In genomic region chr14:52051251-52051650, GRCh38 we compare ENCODE assay signal across 18 cellular contexts. TPM values are rescaled to one million over a fixed set of nuclear protein-coding genes. Genes with fewer than 3 reads are reported as not detected.
A peak's percentile ranks its signal among the peaks of the same experiment; 100 is the strongest.
DNase-seq lines count a peak whose midpoint lies in the region; ATAC-seq and TF ChIP-seq lines count a peak whose summit lies in the region.
"Had no signal": no experiment of that assay in that cellular context is flagged by ENCODE, and none has a peak within 500 bp of the region (broad histone marks: within the 10 kb centered on the region; RNA-seq: fewer than 3 reads in every experiment).

No MANE protein-coding gene starts in this region.

- intact Hi-C loops in IMR-90 (cut with micrococcal nuclease) (no loop called here), lower lobe of right lung (cut with DNase I) (no loop called here)

- H3K27ac ChIP-seq in IMR-90 (ENCODE audit: insufficient read depth, low read length) (peak overlapping the region; percentile 34; the same call in 1 of the 2 replicates), coronary artery (peak overlapping the region in 1 of 2 donors; percentile 57), lower lobe of right lung (peak overlapping the region; percentile 6), tibial nerve (peak overlapping the region in 3 of 4 donors; percentile 36 to 74 (median 71))

- 0 out of 2 replicates have a peak overlapping the region, but pooled peaks have one; percentile 15 for H3K9ac ChIP-seq in IMR-90 (ENCODE audit: low read depth, low read length)

- H3K4me3 ChIP-seq in IMR-90 (ENCODE audit: insufficient read depth, low read depth, low read length) (no peak overlapping the region), coronary artery (peak overlapping the region; percentile 5), lower lobe of right lung (no peak overlapping the region), tibial nerve (no peak overlapping the region)

- H2BK15ac ChIP-seq in IMR-90 (ENCODE audit: low read depth, low read length), result peak overlapping the region; percentile 88; the same call in 1 of the 3 replicates

- H3K4me1 Mint-ChIP-seq in osteocyte (ENCODE audit: unreplicated experiment), result peaks cover 71% of the 10 kb centered on the region

- peaks cover 27% of the 10 kb centered on the region for H3K36me3 Mint-ChIP-seq in osteocyte (ENCODE audit: unreplicated experiment)
- H3K36me3 Mint-ChIP-seq: activated CD4-positive, alpha-beta memory T cell treated with anti-CD3 and anti-CD28 coated beads for 36 hours; activated naive CD8-positive, alpha-beta T cell; brain had no signal

- H2BK5ac ChIP-seq in IMR-90 (ENCODE audit: low read depth, low read length, poor library complexity, severe bottlenecking), result no peak overlapping the region

- no peaks in the 10 kb centered on the region for H3K9me3 ChIP-seq in IMR-90 (ENCODE audit: control insufficient read depth, insufficient read depth, low read length)
- H3K9me3 ChIP-seq in lower lobe of right lung, result no peaks in the 10 kb centered on the region
- H3K9me3 ChIP-seq in tibial nerve, result no peaks in the 10 kb centered on the region

- peak overlapping the region; percentile 43 for H4K91ac ChIP-seq in IMR-90 (ENCODE audit: insufficient read depth, low read depth, low read length)

- POLR2A ChIA-PET in IMR-90 (lab: Charles Lee; ENCODE audit: unreplicated experiment), result no interaction called here

- H2AK5ac ChIP-seq in IMR-90 (ENCODE audit: low read depth, low read length), result peak overlapping the region; percentile 96

- CTCF ChIA-PET in IMR-90 (lab: Yijun Ruan, JAX), result interaction anchor here (0.6 kb wide), 1 partner anchor 248 kb away, joined by 3 read pairs; no protein-coding TSS in a partner anchor

- TF ChIP-seq CTCF in IMR-90 (conservative IDR thresholded peaks at IDR 0.05; ENCODE audit: low read depth, low read length) (no peak), coronary artery (IDR thresholded peaks at IDR 0.05) (no peak), lower lobe of right lung (IDR thresholded peaks at IDR 0.05) (no peak), tibial nerve (IDR thresholded peaks at IDR 0.05) (no peak), osteocyte (IDR thresholded peaks at IDR 0.05) (no peak)

- DNase-seq in IMR-90 (no peak), coronary artery (ENCODE audit: low spot score) (no peak), lower lobe of right lung (no peak), tibial nerve (ENCODE audit: low spot score in 2 of 2) (no peak), osteocyte (ENCODE audit: extremely low spot score, unreplicated experiment) (no peak), NCI-H345 treated with DMSO at 0.1 percent for 48 hours (lab: John Stamatoyannopoulos, UW; ENCODE audit: unreplicated experiment) (no peak)
- no peak for DNase-seq in stimulated activated CD8-positive, alpha-beta memory T cell treated with anti-CD3 and anti-CD28 coated beads, Interleukin-4, amount 100 ng/mL, for 48 hours
- DNase-seq: activated CD4-positive, alpha-beta memory T cell treated with anti-CD3 and anti-CD28 coated beads for 36 hours; GDM1; head of caudate nucleus; NCI-H1092; NCI-H2107; NCI-H526; SHP77 treated with DMSO at 0.1 percent for 48 hours; T-helper 17 cell had no signal

- no peak overlapping the region for H3K4me3 Mint-ChIP-seq in osteocyte (ENCODE audit: unreplicated experiment)
- H3K4me3 Mint-ChIP-seq: activated CD4-positive, alpha-beta memory T cell treated with anti-CD3 and anti-CD28 coated beads for 36 hours; activated naive CD8-positive, alpha-beta T cell; stimulated activated naive CD8-positive, alpha-beta T cell treated with anti-CD3 and anti-CD28 coated beads, Interleukin-15, Interleukin-2, amounts not matched to agents 100 ng/mL and 50 ng/mL, for 24 hours; T-helper 17 cell had no signal

- no peak for TF ChIP-seq EP300 in tibial nerve (IDR thresholded peaks at IDR 0.05)

- peak overlapping the region; percentile 76 for H3K4ac ChIP-seq in IMR-90 (ENCODE audit: low read depth, low read length)

- H2AFZ ChIP-seq in IMR-90 (replicated peaks; ENCODE audit: low read length, poor library complexity), result no peak overlapping the region

- no peak for TF ChIP-seq POLR2A in IMR-90 (IDR thresholded peaks at IDR 0.05; ENCODE audit: low read depth, low read length)
- no peak for TF ChIP-seq POLR2A in tibial nerve (IDR thresholded peaks at IDR 0.05)

- H3K27me3 ChIP-seq in IMR-90 (ENCODE audit: control insufficient read depth, insufficient read depth, low read length), result no peaks in the 10 kb centered on the region
- H3K27me3 ChIP-seq in lower lobe of right lung (ENCODE audit: low read depth), result no peaks in the 10 kb centered on the region
- no peaks in the 10 kb centered on the region for H3K27me3 ChIP-seq in tibial nerve

- peak overlapping the region; percentile 13 for H3K4me2 ChIP-seq in IMR-90 (ENCODE audit: low read depth, low read length)

- ATAC-seq in IMR-90 (ENCODE audit: low read depth) (peak; percentile 2; the same call in 1 of the 2 replicates), lower lobe of right lung (no peak)
- ATAC-seq: T-helper 17 cell had no signal

- no peak for TF ChIP-seq RAD21 in IMR-90 (IDR thresholded peaks at IDR 0.05; ENCODE audit: low read length)

- in situ Hi-C loops in IMR-90 (cut with MboI; ENCODE audit: low sequenced_read_pairs), result no loop called here

- 100% methylated on average over 1 of the region's 3 CpGs; no CpG with 5 or more reads in 1 of the 2 experiments for WGBS in IMR-90 (ENCODE audit: extremely low coverage in 2 of 2, insufficient read length in 1 of 2), 2 experiments
- WGBS in tibial nerve, 2 donors, result 22 to 28% methylated on average over 3 of the region's 3 CpGs

- H3K56ac ChIP-seq in IMR-90 (ENCODE audit: extremely low read depth, insufficient read depth, low read length), result no peak overlapping the region

- H4K20me1 ChIP-seq in IMR-90 (ENCODE audit: insufficient read depth, low read length), result peaks cover 55% of the 10 kb centered on the region

- peak overlapping the region; percentile 22 for H2AK9ac ChIP-seq in IMR-90 (replicated peaks; ENCODE audit: low read depth, low read length, poor library complexity)

- no peaks in the 10 kb centered on the region for H3K27me3 Mint-ChIP-seq in osteocyte (ENCODE audit: unreplicated experiment)

- no peaks in the 10 kb centered on the region for H3K9me3 Mint-ChIP-seq in osteocyte (ENCODE audit: unreplicated experiment)
- H3K9me3 Mint-ChIP-seq: activated CD4-positive, alpha-beta memory T cell treated with anti-CD3 and anti-CD28 coated beads for 36 hours; brain; stimulated activated naive CD8-positive, alpha-beta T cell treated with anti-CD3 and anti-CD28 coated beads, Interleukin-15, Interleukin-2, amounts not matched to agents 100 ng/mL and 50 ng/mL, for 24 hours had no signal

- peaks cover 51% of the 10 kb centered on the region for H3K9me1 ChIP-seq in IMR-90 (ENCODE audit: insufficient read depth, low read length)

- no peak overlapping the region for H3K27ac Mint-ChIP-seq in osteocyte (ENCODE audit: unreplicated experiment)
- H3K27ac Mint-ChIP-seq: activated CD4-positive, alpha-beta memory T cell treated with anti-CD3 and anti-CD28 coated beads for 36 hours; activated naive CD8-positive, alpha-beta T cell; stimulated activated naive CD8-positive, alpha-beta T cell treated with anti-CD3 and anti-CD28 coated beads, Interleukin-15, Interleukin-2, amounts not matched to agents 100 ng/mL and 50 ng/mL, for 24 hours; T-helper 17 cell had no signal

- H3K14ac ChIP-seq in IMR-90 (replicated peaks; ENCODE audit: low read depth, low read length), result peak overlapping the region; percentile 77

- H4K8ac ChIP-seq in IMR-90 (ENCODE audit: low read depth in 2 of 2, low read length in 2 of 2), result peak overlapping the region in 1 of 2 experiments; percentile 65; a peak in 2 of 4 replicates

- peak overlapping the region; percentile 89 for H2BK120ac ChIP-seq in IMR-90 (ENCODE audit: low read depth, low read length)

- dilution Hi-C loops in IMR-90 (cut with HindIII; ENCODE audit: low sequenced_read_pairs, unreplicated experiment), result no loop called here

- BruUV-seq in IMR-90 (replicated peaks; lab: Mats Ljungman, UMichigan), result no TSS peak

- H2BK20ac ChIP-seq in IMR-90 (ENCODE audit: low read depth, low read length), result peak overlapping the region; percentile 75

- H3K18ac ChIP-seq in IMR-90 (ENCODE audit: low read depth, low read length), result 0 out of 2 replicates have a peak overlapping the region, but pooled peaks have one; percentile 6

- peaks cover 51% of the 10 kb centered on the region for H3K4me1 ChIP-seq in IMR-90 (ENCODE audit: control insufficient read depth, insufficient read depth, low read length)
- peaks cover 8% of the 10 kb centered on the region for H3K4me1 ChIP-seq in lower lobe of right lung
- peaks cover 0 to 97% (median 52%) of the 10 kb centered on the region in 4 donors for H3K4me1 ChIP-seq in tibial nerve

- H4K5ac ChIP-seq in IMR-90 (ENCODE audit: low read depth, low read length), result no peak overlapping the region

- H3K36me3 ChIP-seq in IMR-90 (ENCODE audit: control insufficient read depth, insufficient read depth, low read length), result peaks cover 55% of the 10 kb centered on the region
- no peaks in the 10 kb centered on the region for H3K36me3 ChIP-seq in lower lobe of right lung
- H3K36me3 ChIP-seq in tibial nerve, result no peaks in the 10 kb centered on the region

- peak overlapping the region; percentile 80 for H3K23ac ChIP-seq in IMR-90 (ENCODE audit: low read depth, low read length)

- H3K79me1 ChIP-seq in IMR-90 (ENCODE audit: low read depth in 1 of 2, low read length in 2 of 2), result peaks cover 22 to 78% of the 10 kb centered on the region in 2 experiments

TF ChIP-seq in IMR-90, 13 proteins besides CTCF, POLR2A, EP300 and RAD21:
- TF ChIP-seq RCOR1 (IDR thresholded peaks at IDR 0.05; ENCODE audit: insufficient replicate concordance, low read length) (no peak), FOS (IDR thresholded peaks at IDR 0.05; ENCODE audit: low read depth, low read length) (no peak), MXI1 (IDR thresholded peaks at IDR 0.05; ENCODE audit: borderline replicate concordance, low read depth, low read length) (peak; percentile 67; the same call in 1 of the 2 replicates)
- TF ChIP-seq, protein P1, sequence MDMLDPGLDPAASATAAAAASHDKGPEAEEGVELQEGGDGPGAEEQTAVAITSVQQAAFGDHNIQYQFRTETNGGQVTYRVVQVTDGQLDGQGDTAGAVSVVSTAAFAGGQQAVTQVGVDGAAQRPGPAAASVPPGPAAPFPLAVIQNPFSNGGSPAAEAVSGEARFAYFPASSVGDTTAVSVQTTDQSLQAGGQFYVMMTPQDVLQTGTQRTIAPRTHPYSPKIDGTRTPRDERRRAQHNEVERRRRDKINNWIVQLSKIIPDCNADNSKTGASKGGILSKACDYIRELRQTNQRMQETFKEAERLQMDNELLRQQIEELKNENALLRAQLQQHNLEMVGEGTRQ (IDR thresholded peaks at IDR 0.05; ENCODE audit: low read depth, low read length), result no peak

RNA-seq across cellular contexts. Expression of gene NID2, which starts 17.6 kb away (rescaled TPM):
- total RNA-seq in IMR-90 (2012; rRNA removed), result 101 and 102 TPM in 2 replicates
- 278 and 303 TPM in 2 replicates for polyA plus RNA-seq in IMR-90 (2012; rRNA removed)
- 237 and 279 TPM in 2 replicates for polyA plus RNA-seq in IMR-90 (2012; cell fraction: cytosol; rRNA removed)
- polyA plus RNA-seq in IMR-90 (2012; cell fraction: nucleus; rRNA removed; ENCODE audit: low replicate concordance), result 363 and 859 TPM in 2 replicates
- 14.6 TPM for total RNA-seq in lower lobe of right lung
- 10 to 100 TPM; 61.4 to 90.0 (median 79.4) TPM for total RNA-seq in tibial nerve
- 58.5 and 62.9 TPM in 2 replicates for total RNA-seq in osteocyte
- total RNA-seq: activated CD4-positive, alpha-beta memory T cell treated with anti-CD3 and anti-CD28 coated beads for 36 hours had no signal
